ENCODE assay signal across 21 cellular contexts in the genomic region with DNA sequence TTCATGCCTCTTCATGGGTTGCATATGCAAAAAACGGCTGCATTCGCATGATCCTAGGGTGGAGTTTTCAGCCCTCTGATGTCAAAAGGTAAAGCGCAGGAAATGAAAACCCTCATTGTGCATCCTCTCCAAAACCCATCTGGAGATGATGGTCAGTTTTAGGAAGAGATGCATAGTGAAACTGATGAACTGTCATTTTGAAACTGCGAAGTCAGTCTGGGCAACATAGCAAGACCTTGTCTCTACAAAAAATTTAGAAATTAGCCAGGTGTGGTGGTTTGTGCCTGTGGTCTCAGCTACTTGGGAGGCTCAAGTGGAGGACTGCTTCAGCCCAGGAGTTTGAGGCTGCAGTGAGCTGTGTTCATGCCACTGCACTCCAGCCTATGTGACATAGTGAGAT.
DNase-seq lines count a peak whose midpoint lies in the region; ATAC-seq, FAIRE-seq and TF ChIP-seq lines count a peak whose summit lies in the region.
"Had no signal": no experiment of that assay in that cellular context is flagged by ENCODE, and none has a peak within 500 bp of the region (broad histone marks: within the 10 kb centered on the region; RNA-seq: fewer than 3 reads in every experiment).

No MANE protein-coding gene starts in this region.

- no peak for TF ChIP-seq CTCF in GM10266 (IDR thresholded peaks at IDR 0.05; ENCODE audit: control insufficient read depth, insufficient read depth, low read depth, missing control alignments)

- DNase-seq in GM10266 (ENCODE audit: extremely low spot score) (peak; percentile 27), RCC 7860 (ENCODE audit: low spot score) (no peak), NCI-H1694 treated with DMSO at 0.1 percent for 48 hours (lab: John Stamatoyannopoulos, UW) (no peak), GOT3 (lab: John Stamatoyannopoulos, UW) (no peak)
- no peak for DNase-seq in stimulated activated CD4-positive, alpha-beta T cell treated with anti-CD3 and anti-CD28 coated beads, Interleukin-2, amount 100 ng/mL, for 48 hours
- DNase-seq: ACHN; activated CD4-positive, alpha-beta T cell treated with anti-CD3 and anti-CD28 coated beads, Interleukin-2, amount 10 ng/mL, durations not matched to agents 24 days and 14 days; activated T-cell treated with anti-CD3 and anti-CD28 coated beads, Interleukin-2, amount 50 U/mL, for 4 hours; body of pancreas; CD4-positive, alpha-beta T cell; colonic mucosa; DMS79; hippocampal formation; IMR-90; mesenchymal stem cell; NCI-H748 treated with DMSO at 0.1 percent for 48 hours; PC-3 had no signal

- peak; percentile 50 for ATAC-seq in GM18870 (IDR thresholded peaks at IDR 0.05; ENCODE audit: unreplicated experiment)
- ATAC-seq in GM21786 (IDR thresholded peaks at IDR 0.05; ENCODE audit: unreplicated experiment): peak; percentile 39
- ATAC-seq in HG03342 (IDR thresholded peaks at IDR 0.05; ENCODE audit: unreplicated experiment): peak; percentile 45
- ATAC-seq: activated T-cell treated with anti-CD3 and anti-CD28 coated beads, Interleukin-2, amount 50 U/mL, for 4 hours; body of pancreas; PC-3; SK-N-SH treated with all-trans-retinoic acid at 6 μM for 48 hours had no signal

- no peak for FAIRE-seq in RCC 7860 (lab: Jason Lieb, UNC)
